ENCODE assay signal across 2 cellular contexts in the genomic region with DNA sequence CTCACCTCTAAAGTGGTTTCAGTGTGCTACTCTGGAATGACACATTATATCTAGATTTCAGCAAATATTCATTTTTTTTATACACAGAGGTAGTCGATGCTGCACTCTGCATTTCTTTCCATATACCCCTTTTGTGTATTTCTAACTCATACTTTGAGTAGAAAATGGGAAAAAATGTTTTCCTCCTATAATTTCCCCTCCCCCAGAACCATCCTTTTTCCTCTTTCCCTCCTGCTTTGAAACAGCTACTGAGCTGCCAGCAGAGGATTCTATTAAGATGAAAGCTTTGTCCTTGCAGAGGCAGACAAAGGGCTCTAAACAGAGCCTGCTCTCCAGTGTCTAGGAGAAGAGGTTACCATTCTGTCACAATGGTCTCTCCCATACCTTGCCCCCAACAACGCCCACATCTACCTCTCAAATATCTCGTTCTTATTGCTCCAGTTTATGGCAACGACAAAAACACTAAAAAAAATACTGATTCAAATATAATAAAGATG.
A peak's percentile ranks its signal among the peaks of the same experiment; 100 is the strongest.
TF ChIP-seq lines count a peak whose summit lies in the region.

No MANE protein-coding gene starts in this region.

TF ChIP-seq in endothelial cell of umbilical vein, 7 proteins besides CTCF, POLR2A, EP300 and RAD21:
- TF ChIP-seq MYC (IDR thresholded peaks at IDR 0.05; ENCODE audit: low read depth, low read length) (no peak), FOS (IDR thresholded peaks at IDR 0.05; ENCODE audit: borderline replicate concordance, insufficient read depth, low read length) (no peak), GATA2 (IDR thresholded peaks at IDR 0.05; ENCODE audit: insufficient read depth, insufficient read length, low read depth, low read length) (no peak), POLR2AphosphoS5 (IDR thresholded peaks at IDR 0.05; ENCODE audit: insufficient read depth, low read depth, low read length) (no peak), EZH2 (IDR thresholded peaks at IDR 0.05; ENCODE audit: borderline replicate concordance, low read depth, low read length, severe bottlenecking) (no peak), JUN (IDR thresholded peaks at IDR 0.05; ENCODE audit: borderline replicate concordance, insufficient read depth, insufficient read length, low read depth) (no peak)
- TF ChIP-seq, protein P1, sequence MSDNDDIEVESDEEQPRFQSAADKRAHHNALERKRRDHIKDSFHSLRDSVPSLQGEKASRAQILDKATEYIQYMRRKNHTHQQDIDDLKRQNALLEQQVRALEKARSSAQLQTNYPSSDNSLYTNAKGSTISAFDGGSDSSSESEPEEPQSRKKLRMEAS (IDR thresholded peaks at IDR 0.05; ENCODE audit: insufficient read depth, insufficient read length) = no peak

TF ChIP-seq in neural cell, 6 proteins besides CTCF, POLR2A, EP300 and RAD21 (continued from another document):
- TF ChIP-seq, protein P2, sequence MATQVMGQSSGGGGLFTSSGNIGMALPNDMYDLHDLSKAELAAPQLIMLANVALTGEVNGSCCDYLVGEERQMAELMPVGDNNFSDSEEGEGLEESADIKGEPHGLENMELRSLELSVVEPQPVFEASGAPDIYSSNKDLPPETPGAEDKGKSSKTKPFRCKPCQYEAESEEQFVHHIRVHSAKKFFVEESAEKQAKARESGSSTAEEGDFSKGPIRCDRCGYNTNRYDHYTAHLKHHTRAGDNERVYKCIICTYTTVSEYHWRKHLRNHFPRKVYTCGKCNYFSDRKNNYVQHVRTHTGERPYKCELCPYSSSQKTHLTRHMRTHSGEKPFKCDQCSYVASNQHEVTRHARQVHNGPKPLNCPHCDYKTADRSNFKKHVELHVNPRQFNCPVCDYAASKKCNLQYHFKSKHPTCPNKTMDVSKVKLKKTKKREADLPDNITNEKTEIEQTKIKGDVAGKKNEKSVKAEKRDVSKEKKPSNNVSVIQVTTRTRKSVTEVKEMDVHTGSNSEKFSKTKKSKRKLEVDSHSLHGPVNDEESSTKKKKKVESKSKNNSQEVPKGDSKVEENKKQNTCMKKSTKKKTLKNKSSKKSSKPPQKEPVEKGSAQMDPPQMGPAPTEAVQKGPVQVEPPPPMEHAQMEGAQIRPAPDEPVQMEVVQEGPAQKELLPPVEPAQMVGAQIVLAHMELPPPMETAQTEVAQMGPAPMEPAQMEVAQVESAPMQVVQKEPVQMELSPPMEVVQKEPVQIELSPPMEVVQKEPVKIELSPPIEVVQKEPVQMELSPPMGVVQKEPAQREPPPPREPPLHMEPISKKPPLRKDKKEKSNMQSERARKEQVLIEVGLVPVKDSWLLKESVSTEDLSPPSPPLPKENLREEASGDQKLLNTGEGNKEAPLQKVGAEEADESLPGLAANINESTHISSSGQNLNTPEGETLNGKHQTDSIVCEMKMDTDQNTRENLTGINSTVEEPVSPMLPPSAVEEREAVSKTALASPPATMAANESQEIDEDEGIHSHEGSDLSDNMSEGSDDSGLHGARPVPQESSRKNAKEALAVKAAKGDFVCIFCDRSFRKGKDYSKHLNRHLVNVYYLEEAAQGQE (IDR thresholded peaks at IDR 0.05; ENCODE audit: borderline replicate concordance) = peak; percentile 44
